In the genomic region with DNA sequence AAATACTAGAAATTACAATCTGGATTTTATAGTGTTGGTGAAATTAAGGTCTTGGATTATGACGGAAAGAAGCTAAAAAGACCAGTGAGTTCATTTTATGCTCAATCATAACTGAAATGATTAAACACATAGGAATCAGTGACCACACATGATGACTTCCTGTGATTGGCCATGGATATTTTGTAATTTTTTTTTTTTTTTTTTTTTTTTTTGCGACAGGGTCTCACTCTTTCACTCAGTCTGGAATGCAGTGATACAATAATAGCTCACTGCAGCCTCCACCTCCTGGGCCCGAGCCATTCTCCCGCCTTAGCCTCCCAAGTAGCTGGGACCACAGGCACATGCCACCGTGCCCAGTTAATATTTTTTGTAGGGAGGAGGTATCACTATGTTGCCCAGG, we compare ENCODE assay signal across 24 cellular contexts. TPM values are rescaled to one million over a fixed set of nuclear protein-coding genes. Genes with fewer than 3 reads are reported as not detected.
DNase-seq lines count a peak whose midpoint lies in the region; FAIRE-seq and TF ChIP-seq lines count a peak whose summit lies in the region.
"Had no signal": no experiment of that assay in that cellular context is flagged by ENCODE, and none has a peak within 500 bp of the region (broad histone marks: within the 10 kb centered on the region; RNA-seq: fewer than 3 reads in every experiment).

No MANE protein-coding gene starts in this region.

- H3K9ac ChIP-seq in skeletal muscle satellite cell (ENCODE audit: low read depth, low read length): no peak overlapping the region

- H3K4me3 Mint-ChIP-seq in activated CD4-positive, alpha-beta memory T cell treated with anti-CD3 and anti-CD28 coated beads for 36 hours: no peak overlapping the region
- H3K4me3 Mint-ChIP-seq: activated CD4-positive, alpha-beta T cell treated with anti-CD3 and anti-CD28 coated beads for 36 hours; activated naive CD4-positive, alpha-beta T cell treated with anti-CD3 and anti-CD28 coated beads for 36 hours; activated T-cell treated with anti-CD3 and anti-CD28 coated beads, Interleukin-2, amount 50 U/mL, for 72 hours; memory B cell had no signal

- H3K27ac Mint-ChIP-seq in activated CD4-positive, alpha-beta memory T cell treated with anti-CD3 and anti-CD28 coated beads for 36 hours: no peak overlapping the region
- H3K27ac Mint-ChIP-seq: activated CD4-positive, alpha-beta T cell treated with anti-CD3 and anti-CD28 coated beads for 36 hours; activated naive CD4-positive, alpha-beta T cell treated with anti-CD3 and anti-CD28 coated beads for 36 hours; activated T-cell treated with anti-CD3 and anti-CD28 coated beads, Interleukin-2, amount 50 U/mL, for 72 hours; memory B cell had no signal

- CTCF ChIA-PET in activated CD4-positive, alpha-beta memory T cell treated with anti-CD3 and anti-CD28 coated beads for 36 hours (lab: Charles Lee): no interaction called here

- peak overlapping the region; percentile 7 for H3K4me2 ChIP-seq in skeletal muscle satellite cell (ENCODE audit: low read length)

- no peaks in the 10 kb centered on the region for H3K9me3 ChIP-seq in skeletal muscle satellite cell (replicated peaks; ENCODE audit: low read length)
- H3K9me3 ChIP-seq: BE2C, gastroesophageal sphincter, spleen, tibial artery had no signal

- POLR2A ChIA-PET in activated CD4-positive, alpha-beta memory T cell treated with anti-CD3 and anti-CD28 coated beads for 36 hours (lab: Charles Lee): interaction anchor here (0.6 kb wide), 1 partner anchor 62 kb away, joined by 4 read pairs; no protein-coding TSS in a partner anchor

- no peaks in the 10 kb centered on the region for H3K27me3 Mint-ChIP-seq in activated CD4-positive, alpha-beta memory T cell treated with anti-CD3 and anti-CD28 coated beads for 36 hours

- no peak for FAIRE-seq in GM12891 (lab: Jason Lieb, UNC)
- FAIRE-seq: H1 had no signal

- H3K4me3 ChIP-seq in choroid plexus epithelial cell (ENCODE audit: low read depth, low read length) (no peak overlapping the region), skeletal muscle satellite cell (ENCODE audit: low read length) (no peak overlapping the region)
- H3K4me3 ChIP-seq: gastroesophageal sphincter, spleen, tibial artery had no signal

- H3K36me3 Mint-ChIP-seq in activated CD4-positive, alpha-beta memory T cell treated with anti-CD3 and anti-CD28 coated beads for 36 hours: no peaks in the 10 kb centered on the region
- H3K36me3 Mint-ChIP-seq: memory B cell had no signal

- DNase-seq in GM03348 (ENCODE audit: low spot score) (peak; percentile 68), LHCN-M2 (ENCODE audit: low read depth) (peak; percentile 45), choroid plexus epithelial cell (ENCODE audit: low read depth) (peak; percentile 53), GM12891 (ENCODE audit: insufficient read length, low spot score) (no peak), NCI-H1417 treated with DMSO at 0.1 percent for 48 hours (lab: John Stamatoyannopoulos, UW) (no peak)
- no peak for DNase-seq in activated CD4-positive, alpha-beta memory T cell treated with anti-CD3 and anti-CD28 coated beads for 36 hours
- DNase-seq: activated CD4-positive, alpha-beta T cell treated with anti-CD3 and anti-CD28 coated beads for 36 hours; activated naive CD4-positive, alpha-beta T cell treated with anti-CD3 and anti-CD28 coated beads for 36 hours; activated T-cell treated with anti-CD3 and anti-CD28 coated beads, Interleukin-2, amount 50 U/mL, for 72 hours; BE2C; central memory CD4-positive, alpha-beta T cell; DMS79; KBM-7; NCI-H1048; NCI-H187 treated with DMSO at 0.1 percent for 48 hours; spleen; stimulated activated CD4-positive, alpha-beta T cell treated with anti-CD3 and anti-CD28 coated beads, Interleukin-4, amount 100 ng/mL, for 24 hours; stimulated activated naive CD4-positive, alpha-beta T cell treated with Interleukin-2 at 50 U/mL for 16 hours; tibial artery had no signal

- intact Hi-C loops in activated CD4-positive, alpha-beta memory T cell treated with anti-CD3 and anti-CD28 coated beads for 36 hours (cut with micrococcal nuclease): no loop called here

- no peaks in the 10 kb centered on the region for H3K36me3 ChIP-seq in skeletal muscle satellite cell (ENCODE audit: insufficient read depth, low read length)
- H3K36me3 ChIP-seq: BE2C, gastroesophageal sphincter, spleen, tibial artery had no signal

- peaks cover 20% of the 10 kb centered on the region for H3K4me1 ChIP-seq in skeletal muscle satellite cell (ENCODE audit: control insufficient read depth, insufficient read depth, low read length)
- H3K4me1 ChIP-seq: BE2C, gastroesophageal sphincter, spleen, tibial artery had no signal

- TF ChIP-seq CTCF in choroid plexus epithelial cell (conservative IDR thresholded peaks at IDR 0.05; ENCODE audit: low read depth, low read length): no peak

- no peaks in the 10 kb centered on the region for H3K27me3 ChIP-seq in skeletal muscle satellite cell (ENCODE audit: control insufficient read depth, insufficient read depth, low read length)
- H3K27me3 ChIP-seq: BE2C, tibial artery had no signal

- TF ChIP-seq POLR2A in GM12891 (IDR thresholded peaks at IDR 0.05; ENCODE audit: low read depth, low read length): no peak

- no peaks in the 10 kb centered on the region for H3K9me3 Mint-ChIP-seq in activated CD4-positive, alpha-beta memory T cell treated with anti-CD3 and anti-CD28 coated beads for 36 hours
- H3K9me3 Mint-ChIP-seq: activated naive CD4-positive, alpha-beta T cell treated with anti-CD3 and anti-CD28 coated beads for 36 hours; activated T-cell treated with anti-CD3 and anti-CD28 coated beads, Interleukin-2, amount 50 U/mL, for 72 hours; memory B cell had no signal

- no peaks in the 10 kb centered on the region for H3K4me1 Mint-ChIP-seq in activated CD4-positive, alpha-beta memory T cell treated with anti-CD3 and anti-CD28 coated beads for 36 hours (ENCODE audit: low read depth)
- H3K4me1 Mint-ChIP-seq: activated CD4-positive, alpha-beta T cell treated with anti-CD3 and anti-CD28 coated beads for 36 hours; memory B cell had no signal

TF ChIP-seq in GM12891, 5 proteins besides CTCF, POLR2A, EP300 and RAD21:
- TF ChIP-seq POU2F2 (IDR thresholded peaks at IDR 0.05; ENCODE audit: low read depth, low read length): no peak
- TF ChIP-seq POLR2AphosphoS5 (IDR thresholded peaks at IDR 0.05; ENCODE audit: low read depth, low read length): no peak
- no peak for TF ChIP-seq TAF1 (IDR thresholded peaks at IDR 0.05; ENCODE audit: low read depth, low read length)
- TF ChIP-seq PAX5 (IDR thresholded peaks at IDR 0.05; ENCODE audit: insufficient read depth, low read length, severe bottlenecking): no peak
- no peak for TF ChIP-seq SPI1 (IDR thresholded peaks at IDR 0.05; ENCODE audit: low read depth, low read length)

RNA-seq across cellular contexts. Expression of gene PAQR5, which starts 47.4 kb away (rescaled TPM):
- total RNA-seq in LHCN-M2 (2014; rRNA removed): 13.0 and 13.9 TPM in 2 replicates
- 8.9 TPM for polyA plus RNA-seq in LHCN-M2 (2012)
- 11.4 and 17.5 TPM in 2 replicates for total RNA-seq in skeletal muscle satellite cell (2012; rRNA removed)
- not detected for polyA plus RNA-seq in GM12891 (2012; ENCODE audit: low read depth, missing spikeins)
- under 1 TPM; 0.10 to 0.15 TPM for total RNA-seq in activated CD4-positive, alpha-beta memory T cell treated with anti-CD3 and anti-CD28 coated beads for 36 hours
- total RNA-seq: dermis microvascular lymphatic vessel endothelial cell had no signal

Comparison
In these comparisons a context has a peak if more than half of its experiments do, and no peak if none do; other contexts are left out.
1. DNase-seq: peak in GM03348 (single experiment), LHCN-M2 (single experiment) and choroid plexus epithelial cell (single experiment); none in GM12891 (single experiment), NCI-H1417 treated with DMSO at 0.1 percent for 48 hours (single experiment) and activated CD4-positive, alpha-beta memory T cell treated with anti-CD3 and anti-CD28 coated beads for 36 hours (single experiment).
2. RNA of gene PAQR5, which starts 47.4 kb away (total RNA-seq): 13.0 to 13.9 TPM in LHCN-M2; 0.10 to 0.15 TPM in activated CD4-positive, alpha-beta memory T cell treated with anti-CD3 and anti-CD28 coated beads for 36 hours; every median in the first group is over 10 times any median in the second.